16 cellular contexts compared by ENCODE assay signal in genomic region chr10:122173337-122173736, GRCh38.
DNase-seq lines count a peak whose midpoint lies in the region; ATAC-seq and TF ChIP-seq lines count a peak whose summit lies in the region.
"Had no signal": no experiment of that assay in that cellular context is flagged by ENCODE, and none has a peak within 500 bp of the region (broad histone marks: within the 10 kb centered on the region; RNA-seq: fewer than 3 reads in every experiment).

No MANE protein-coding gene starts in this region.

- H3K79me2 ChIP-seq in H9 (ENCODE audit: insufficient read depth, low read length), result peaks cover 6% of the 10 kb centered on the region; the same call in 1 of the 2 replicates

- peak overlapping the region; percentile 8; the same call in 1 of the 2 replicates for H3K14ac ChIP-seq in H9 (ENCODE audit: insufficient read depth, low read length)

- H2BK120ac ChIP-seq in H9 (ENCODE audit: low read depth, low read length, poor library complexity, severe bottlenecking), result no peak overlapping the region

- H3K9me3 Mint-ChIP-seq in H9 (no peaks in the 10 kb centered on the region), glutamatergic neuron (ENCODE audit: unreplicated experiment) (peaks cover 18% of the 10 kb centered on the region)
- no peaks in the 10 kb centered on the region for H3K9me3 Mint-ChIP-seq in activated T-cell treated with anti-CD3 and anti-CD28 coated beads, Interleukin-2, amount 50 U/mL, for 24 hours
- H3K9me3 Mint-ChIP-seq: CD4-positive, alpha-beta T cell had no signal

- ATAC-seq in lower lobe of right lung (peak; percentile 21 to 27), gastrocnemius medialis (peak; percentile 87 to 91), GM18511 (IDR thresholded peaks at IDR 0.05; ENCODE audit: unreplicated experiment) (no peak)

- H3K4me3 ChIP-seq in lower lobe of right lung (no peak overlapping the region), gastrocnemius medialis (no peak overlapping the region)
- H3K4me3 ChIP-seq: GM23248 had no signal

- no peak overlapping the region for H2AFZ ChIP-seq in H9 (ENCODE audit: low read length)
- H2AFZ ChIP-seq: GM23248 had no signal

- H3K36me3 ChIP-seq in lower lobe of right lung, result peaks cover 28% of the 10 kb centered on the region
- H3K36me3 ChIP-seq in gastrocnemius medialis, result no peaks in the 10 kb centered on the region

- no peak overlapping the region for H3K9ac ChIP-seq in H9 (ENCODE audit: extremely low read depth, insufficient read length, low read length)
- H3K9ac ChIP-seq: GM23248 had no signal

- H3K4me3 Mint-ChIP-seq in H9 (peak overlapping the region in 1 of 2 experiments; percentile 25; a peak in 1 of 5 replicates), glutamatergic neuron (ENCODE audit: unreplicated experiment) (peak overlapping the region; percentile 55)
- no peak overlapping the region for H3K4me3 Mint-ChIP-seq in activated T-cell treated with anti-CD3 and anti-CD28 coated beads, Interleukin-2, amount 50 U/mL, for 24 hours
- H3K4me3 Mint-ChIP-seq: CD4-positive, alpha-beta T cell had no signal

- no peak overlapping the region for H3K27ac ChIP-seq in H9 (ENCODE audit: insufficient read length, low read depth, low read length)
- no peak overlapping the region for H3K27ac ChIP-seq in lower lobe of right lung
- peak overlapping the region; percentile 76 to 88 (median 83) for H3K27ac ChIP-seq in gastrocnemius medialis
- H3K27ac ChIP-seq: GM23248 had no signal

- H2BK15ac ChIP-seq in H9 (ENCODE audit: low read depth, low read length), result no peak overlapping the region

- no peak overlapping the region for H2BK5ac ChIP-seq in H9 (ENCODE audit: insufficient read length, low read length)

- H3K79me1 ChIP-seq in H9 (ENCODE audit: insufficient read depth, low read depth, low read length, poor library complexity, severe bottlenecking), result no peaks in the 10 kb centered on the region

- H3K4me1 ChIP-seq in H9 (ENCODE audit: insufficient read depth, low read length) (peaks cover 15% of the 10 kb centered on the region; the same call in 1 of the 2 replicates), lower lobe of right lung (peaks cover 22% of the 10 kb centered on the region), gastrocnemius medialis (peaks cover 31 to 32% of the 10 kb centered on the region in 2 donors)

- H3K18ac ChIP-seq in H9 (ENCODE audit: insufficient read length, low read depth, low read length), result no peak overlapping the region

- no peaks in the 10 kb centered on the region for H4K20me1 ChIP-seq in H9 (ENCODE audit: control insufficient read depth, insufficient read depth, insufficient read length)

- H4K91ac ChIP-seq in H9 (ENCODE audit: insufficient read length, low read depth, low read length), result no peak overlapping the region

- no peak overlapping the region for H3T11ph ChIP-seq in H9 (ENCODE audit: low read length)

- H3K4me1 Mint-ChIP-seq in H9 (peaks cover 81 to 84% of the 10 kb centered on the region in 2 experiments), glutamatergic neuron (ENCODE audit: low read depth, unreplicated experiment) (peaks cover 82% of the 10 kb centered on the region)
- no peaks in the 10 kb centered on the region for H3K4me1 Mint-ChIP-seq in activated T-cell treated with anti-CD3 and anti-CD28 coated beads, Interleukin-2, amount 50 U/mL, for 24 hours (ENCODE audit: low read depth)

- H3K27me3 Mint-ChIP-seq in H9 (ENCODE audit: low read depth) (no peaks in the 10 kb centered on the region), glutamatergic neuron (ENCODE audit: unreplicated experiment) (peaks cover 14% of the 10 kb centered on the region)
- H3K27me3 Mint-ChIP-seq in activated T-cell treated with anti-CD3 and anti-CD28 coated beads, Interleukin-2, amount 50 U/mL, for 24 hours, result peaks cover 33% of the 10 kb centered on the region

- H3K36me3 Mint-ChIP-seq in H9 (ENCODE audit: insufficient read depth in 1 of 3, low read depth in 3 of 3) (peaks cover 0 to 8% (median 4%) of the 10 kb centered on the region in 3 experiments; a peak in 6 of 7 replicates), glutamatergic neuron (ENCODE audit: unreplicated experiment) (no peaks in the 10 kb centered on the region)
- H3K36me3 Mint-ChIP-seq in activated T-cell treated with anti-CD3 and anti-CD28 coated beads, Interleukin-2, amount 50 U/mL, for 24 hours (ENCODE audit: low read depth), result no peaks in the 10 kb centered on the region

- no peaks in the 10 kb centered on the region for H3K23me2 ChIP-seq in H9 (ENCODE audit: insufficient read length, low read depth, low read length, poor library complexity, severe bottlenecking)

- no peak for TF ChIP-seq POLR2A in gastrocnemius medialis (IDR thresholded peaks at IDR 0.05)

- H3K27ac Mint-ChIP-seq in H9 (peak overlapping the region in 2 of 3 experiments; percentile 84 to 87; a peak in 3 of 7 replicates), glutamatergic neuron (ENCODE audit: unreplicated experiment) (peak overlapping the region; percentile 81)
- H3K27ac Mint-ChIP-seq in activated T-cell treated with anti-CD3 and anti-CD28 coated beads, Interleukin-2, amount 50 U/mL, for 24 hours, result no peak overlapping the region
- H3K27ac Mint-ChIP-seq: CD4-positive, alpha-beta T cell had no signal

- H2AK5ac ChIP-seq in H9 (ENCODE audit: insufficient read length, low read length), result no peak overlapping the region

- TF ChIP-seq CTCF in H9 (conservative IDR thresholded peaks at IDR 0.05) (no peak), glutamatergic neuron (IDR thresholded peaks at IDR 0.05; ENCODE audit: partially characterized antibody, unreplicated experiment) (no peak), lower lobe of right lung (IDR thresholded peaks at IDR 0.05) (no peak), gastrocnemius medialis (IDR thresholded peaks at IDR 0.05 in 4 of 5, conservative IDR thresholded peaks at IDR 0.05 in 1 of 5) (no peak)

- no peak overlapping the region for H3K4ac ChIP-seq in H9 (ENCODE audit: low read depth, low read length)

- no peak overlapping the region for H3K4me2 ChIP-seq in H9 (ENCODE audit: insufficient read depth, insufficient read length, low read length)

- H4K5ac ChIP-seq in H9 (ENCODE audit: insufficient read length, low read depth, low read length), result no peak overlapping the region

- H2BK20ac ChIP-seq in H9 (ENCODE audit: low read depth, low read length, poor library complexity, severe bottlenecking), result no peak overlapping the region

- WGBS in H9 (ENCODE audit: extremely low coverage, insufficient read length, low lambda C conversion rate), result no CpG with 5 or more reads among the region's 7 CpGs

- in situ Hi-C loops in gastrocnemius medialis (cut with MboI; ENCODE audit: low sequenced_read_pairs in 4 of 4), result no loop called here

- DNase-seq in H9, result no peak
- no peak for DNase-seq in glutamatergic neuron
- DNase-seq in lower lobe of right lung, result no peak
- DNase-seq in gastrocnemius medialis, result peak; percentile 68 to 79
- no peak for DNase-seq in HCEC 1CT
- no peak for DNase-seq in activated T-cell treated with anti-CD3 and anti-CD28 coated beads, Interleukin-2, amount 50 U/mL, for 24 hours
- DNase-seq in DMS153 treated with DMSO at 0.1 percent for 48 hours (lab: John Stamatoyannopoulos, UW; ENCODE audit: unreplicated experiment), result no peak
- DNase-seq: Calu3; CD4-positive, alpha-beta T cell; DMS79 treated with DMSO at 0.1 percent for 48 hours; GM23248; MV-4-11; NCI-H1417 treated with DMSO at 0.1 percent for 48 hours; NCI-H2029 treated with DMSO at 0.1 percent for 48 hours; NCI-H510A treated with DMSO at 0.1 percent for 48 hours had no signal

- intact Hi-C loops in lower lobe of right lung (cut with DNase I) (no loop called here), gastrocnemius medialis (cut with DNase I; ENCODE audit: low total_unique reads) (no loop called here)

- no peak overlapping the region for H4K8ac ChIP-seq in H9 (replicated peaks; ENCODE audit: insufficient read length, low read depth, low read length)

- no peak overlapping the region for H3K23ac ChIP-seq in H9 (ENCODE audit: insufficient read length, low read depth, low read length)

- H3K56ac ChIP-seq in H9 (ENCODE audit: insufficient read length, low read depth, low read length), result no peak overlapping the region

- H3K27me3 ChIP-seq in H9 (ENCODE audit: insufficient read depth, low read length), result no peaks in the 10 kb centered on the region
- no peaks in the 10 kb centered on the region for H3K27me3 ChIP-seq in lower lobe of right lung (ENCODE audit: low read depth)
- H3K27me3 ChIP-seq in gastrocnemius medialis, result no peaks in the 10 kb centered on the region

- H3K9me3 ChIP-seq in H9 (ENCODE audit: control insufficient read depth, low read depth, low read length), result no peaks in the 10 kb centered on the region
- H3K9me3 ChIP-seq in lower lobe of right lung, result no peaks in the 10 kb centered on the region
- no peaks in the 10 kb centered on the region for H3K9me3 ChIP-seq in gastrocnemius medialis

- H2BK12ac ChIP-seq in H9 (ENCODE audit: insufficient read length, low read depth, low read length), result no peak overlapping the region

Comparison
In these comparisons a context has a peak if more than half of its experiments do, and no peak if none do; other contexts are left out.
1. DNase-seq: peak in gastrocnemius medialis (2 of 2); none in H9 (single experiment), glutamatergic neuron (single experiment), lower lobe of right lung (single experiment), HCEC 1CT (single experiment), activated T-cell treated with anti-CD3 and anti-CD28 coated beads, Interleukin-2, amount 50 U/mL, for 24 hours (single experiment) and DMS153 treated with DMSO at 0.1 percent for 48 hours (single experiment).
2. H3K27ac ChIP-seq: peak in gastrocnemius medialis (4 of 4); none in H9 (single experiment) and lower lobe of right lung (single experiment).